24 cellular contexts compared by ENCODE assay signal in the genomic region with DNA sequence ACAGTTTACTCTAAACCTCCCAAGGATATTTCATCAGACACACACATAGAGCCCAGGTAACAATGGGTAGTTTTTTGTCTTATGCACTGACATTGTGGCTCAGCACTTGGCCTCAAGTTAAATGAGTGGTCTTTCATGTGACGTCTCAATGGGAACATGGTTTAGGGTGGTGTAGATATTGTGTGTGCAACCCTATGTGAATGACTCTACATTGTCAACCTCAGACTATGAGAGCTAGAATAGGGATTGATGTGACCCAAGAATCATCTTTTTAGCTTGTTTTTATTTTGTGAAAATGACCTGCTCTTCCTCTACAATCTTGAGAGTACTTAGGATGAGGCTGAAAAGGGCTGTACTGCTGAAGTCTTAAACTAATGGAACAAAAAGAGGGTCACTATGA.
A peak's percentile ranks its signal among the peaks of the same experiment; 100 is the strongest.
DNase-seq lines count a peak whose midpoint lies in the region; ATAC-seq, FAIRE-seq and TF ChIP-seq lines count a peak whose summit lies in the region.
"Had no signal": no experiment of that assay in that cellular context is flagged by ENCODE, and none has a peak within 500 bp of the region (broad histone marks: within the 10 kb centered on the region; RNA-seq: fewer than 3 reads in every experiment).

No MANE protein-coding gene starts in this region.

- in situ Hi-C loops in HepG2 (cut with HindIII; ENCODE audit: extremely low pct_ligation_motif_present, low pct_unique_long_range_greater_than_20kb): no loop called here

- H3K4me3 Mint-ChIP-seq in WTC11 (no peak overlapping the region), neural progenitor cell (no peak overlapping the region)
- H3K4me3 Mint-ChIP-seq: CD14-positive monocyte; CD4-positive, alpha-beta memory T cell; CD4-positive, CD25-positive, alpha-beta regulatory T cell; CD8-positive, alpha-beta memory T cell had no signal

- H3K4me1 ChIP-seq in HepG2 (ENCODE audit: insufficient read depth, low read length): no peaks in the 10 kb centered on the region
- H3K4me1 ChIP-seq in right lobe of liver: no peaks in the 10 kb centered on the region
- no peaks in the 10 kb centered on the region for H3K4me1 ChIP-seq in neural progenitor cell
- H3K4me1 ChIP-seq: A549, BE2C, BLaER1 had no signal

- no peak overlapping the region for H3K27ac Mint-ChIP-seq in WTC11
- no peak overlapping the region for H3K27ac Mint-ChIP-seq in neural progenitor cell
- H3K27ac Mint-ChIP-seq: CD14-positive monocyte; CD4-positive, alpha-beta memory T cell; CD4-positive, CD25-positive, alpha-beta regulatory T cell; CD8-positive, alpha-beta memory T cell had no signal

- peaks cover 0 to 2% of the 10 kb centered on the region in 2 experiments; a peak in 3 of 5 replicates for H3K36me3 ChIP-seq in HepG2 (replicated peaks in 1 of 2; ENCODE audit: control insufficient read depth in 1 of 2, insufficient read depth in 2 of 2, low read length in 2 of 2)
- no peaks in the 10 kb centered on the region for H3K36me3 ChIP-seq in right lobe of liver
- H3K36me3 ChIP-seq in neural progenitor cell: no peaks in the 10 kb centered on the region
- H3K36me3 ChIP-seq: BE2C, BLaER1 had no signal

- FAIRE-seq in HepG2 (lab: Jason Lieb, UNC): no peak
- FAIRE-seq: A549, GM12891 had no signal

- no peak overlapping the region for H3K4me3 ChIP-seq in HepG2 (replicated peaks in 1 of 3; ENCODE audit: insufficient read depth in 1 of 3, low read depth in 2 of 3, low read length in 3 of 3)
- H3K4me3 ChIP-seq in right lobe of liver: no peak overlapping the region
- no peak overlapping the region for H3K4me3 ChIP-seq in neural progenitor cell
- H3K4me3 ChIP-seq: A549, BLaER1 had no signal

- POLR2A ChIA-PET in HepG2 (lab: Yijun Ruan, JAX): no interaction called here
- POLR2A ChIA-PET in WTC11 (lab: Charles Lee): no interaction called here

- no TSS peak for BruUV-seq in HepG2 (replicated peaks; lab: Mats Ljungman, UMichigan)

- no peak for TF ChIP-seq CTCF in HepG2 (CRISPR knock-in tag; IDR thresholded peaks at IDR 0.05)
- no peak for TF ChIP-seq CTCF in right lobe of liver (IDR thresholded peaks at IDR 0.05)
- TF ChIP-seq CTCF in WTC11 (IDR thresholded peaks at IDR 0.05): no peak
- TF ChIP-seq CTCF in neural progenitor cell (IDR thresholded peaks at IDR 0.05): no peak
- TF ChIP-seq CTCF in GM10266 (IDR thresholded peaks at IDR 0.05; ENCODE audit: control insufficient read depth, insufficient read depth, low read depth, missing control alignments): no peak

- H3K79me2 ChIP-seq in HepG2 (ENCODE audit: insufficient read depth, low read length) (no peaks in the 10 kb centered on the region), neural progenitor cell (ENCODE audit: low read depth) (no peaks in the 10 kb centered on the region)

- H3K27me3 Mint-ChIP-seq in WTC11 (ENCODE audit: low read depth): no peaks in the 10 kb centered on the region
- H3K27me3 Mint-ChIP-seq in neural progenitor cell (ENCODE audit: insufficient read depth, low read depth): peaks cover under 1% of the 10 kb centered on the region
- H3K27me3 Mint-ChIP-seq: CD4-positive, CD25-positive, alpha-beta regulatory T cell had no signal

- TF ChIP-seq RAD21 in HepG2 (CRISPR knock-in tag; IDR thresholded peaks at IDR 0.05): no peak

- CTCF ChIA-PET in HepG2 (lab: Yijun Ruan, JAX; ENCODE audit: low intra/inter-chr PET ratio, low total read pairs) (no interaction called here), WTC11 (lab: Charles Lee) (no interaction called here)

- TF ChIP-seq POLR2A in HepG2 (IDR thresholded peaks at IDR 0.05; ENCODE audit: insufficient read depth in 1 of 2, low read depth in 2 of 2, low read length in 2 of 2): no peak
- no peak for TF ChIP-seq POLR2A in right lobe of liver (IDR thresholded peaks at IDR 0.05)

- H3K27me3 ChIP-seq in HepG2 (ENCODE audit: control insufficient read depth in 1 of 2, insufficient read depth in 2 of 2, low read length in 2 of 2) (no peaks in the 10 kb centered on the region), right lobe of liver (no peaks in the 10 kb centered on the region), neural progenitor cell (no peaks in the 10 kb centered on the region)
- H3K27me3 ChIP-seq: BE2C, BLaER1 had no signal

- H3K4me2 ChIP-seq in HepG2 (ENCODE audit: low read depth, low read length) (no peak overlapping the region), neural progenitor cell (no peak overlapping the region)
- H3K4me2 ChIP-seq: A549, BLaER1 had no signal

- no peak for ATAC-seq in HepG2
- no peak for ATAC-seq in right lobe of liver
- no peak for ATAC-seq in WTC11
- ATAC-seq: A549 had no signal

- no peak overlapping the region for H3K9ac ChIP-seq in HepG2 (ENCODE audit: insufficient read depth, low read depth, low read length)
- H3K9ac ChIP-seq in neural progenitor cell: no peak overlapping the region
- H3K9ac ChIP-seq: BLaER1 had no signal

- no peak for TF ChIP-seq EP300 in HepG2 (IDR thresholded peaks at IDR 0.05; ENCODE audit: low read depth in 2 of 2, low read length in 2 of 2)
- TF ChIP-seq EP300 in HepG2 (CRISPR knock-in tag; IDR thresholded peaks at IDR 0.05; ENCODE audit: borderline replicate concordance): no peak

- H3K27ac ChIP-seq in HepG2 (ENCODE audit: extremely low read length, insufficient read depth, low read length) (no peak overlapping the region), right lobe of liver (no peak overlapping the region), neural progenitor cell (no peak overlapping the region)
- H3K27ac ChIP-seq: 22Rv1, A549, BLaER1 had no signal

- H3K9me3 ChIP-seq in HepG2 (ENCODE audit: low read length): no peaks in the 10 kb centered on the region
- H3K9me3 ChIP-seq in right lobe of liver: no peaks in the 10 kb centered on the region
- H3K9me3 ChIP-seq in neural progenitor cell (ENCODE audit: low read depth): no peaks in the 10 kb centered on the region
- H3K9me3 ChIP-seq: A549, BE2C, BLaER1 had no signal

- H3K4me1 Mint-ChIP-seq in WTC11: peaks cover 10% of the 10 kb centered on the region
- peaks cover 5% of the 10 kb centered on the region for H3K4me1 Mint-ChIP-seq in neural progenitor cell
- H3K4me1 Mint-ChIP-seq: CD14-positive monocyte; CD4-positive, alpha-beta memory T cell; CD4-positive, CD25-positive, alpha-beta regulatory T cell; CD8-positive, alpha-beta memory T cell had no signal

- no peaks in the 10 kb centered on the region for H3F3A ChIP-seq in neural progenitor cell (ENCODE audit: low read depth)

- H2AFZ ChIP-seq in HepG2 (ENCODE audit: low read length): no peak overlapping the region
- no peak overlapping the region for H2AFZ ChIP-seq in neural progenitor cell (replicated peaks)

- no peaks in the 10 kb centered on the region for H3K9me3 Mint-ChIP-seq in WTC11
- H3K9me3 Mint-ChIP-seq in neural progenitor cell: no peaks in the 10 kb centered on the region
- H3K9me3 Mint-ChIP-seq: CD8-positive, alpha-beta memory T cell had no signal

- H3K36me3 Mint-ChIP-seq in WTC11 (no peaks in the 10 kb centered on the region), neural progenitor cell (no peaks in the 10 kb centered on the region)
- H3K36me3 Mint-ChIP-seq: CD14-positive monocyte; CD4-positive, alpha-beta memory T cell; CD4-positive, CD25-positive, alpha-beta regulatory T cell; CD8-positive, alpha-beta memory T cell had no signal

- 100% methylated on average over 1 of the region's 1 CpG for WGBS in HepG2 (ENCODE audit: low lambda C conversion rate)
- WGBS in right lobe of liver (ENCODE audit: insufficient coverage, low coverage, low lambda C conversion rate, missing lambda C conversion rate): 78% methylated on average over 1 of the region's 1 CpG

- intact Hi-C loops in HepG2 (cut with micrococcal nuclease; ENCODE audit: unreplicated experiment) (no loop called here), right lobe of liver (cut with DNase I) (no loop called here)

- DNase-seq in HepG2 (ENCODE audit: low spot score) (no peak), right lobe of liver (no peak), WTC11 (ENCODE audit: low spot score) (no peak), neural progenitor cell (ENCODE audit: low spot score) (peak; percentile 17), GM10266 (ENCODE audit: extremely low spot score) (no peak), globus pallidus (ENCODE audit: low spot score) (no peak)
- DNase-seq: ACHN; BE2C; C1 segment of cervical spinal cord; CD4-positive, alpha-beta memory T cell; CD4-positive, CD25-positive, alpha-beta regulatory T cell; CD8-positive, alpha-beta memory T cell; COR-L47; DMS 273 treated with DMSO at 0.1 percent for 48 hours; DMS153; DMS53; DMS79; DND-41; GDM1 had no signal

- H4K20me1 ChIP-seq in HepG2 (ENCODE audit: insufficient read depth, low read length) (no peaks in the 10 kb centered on the region), neural progenitor cell (ENCODE audit: low read depth) (no peaks in the 10 kb centered on the region)
- H4K20me1 ChIP-seq: BLaER1 had no signal

TF ChIP-seq in HepG2, 621 proteins besides CTCF, POLR2A, EP300 and RAD21 (continues in another document):
- TF ChIP-seq ZNF841 (CRISPR knock-in tag; IDR thresholded peaks at IDR 0.05; ENCODE audit: borderline replicate concordance): no peak
- TF ChIP-seq REL (CRISPR knock-in tag; conservative IDR thresholded peaks at IDR 0.05): no peak
- TF ChIP-seq ZNF317 (CRISPR knock-in tag; IDR thresholded peaks at IDR 0.05): peak; percentile 86
- TF ChIP-seq MED8 (CRISPR knock-in tag; IDR thresholded peaks at IDR 0.05; ENCODE audit: insufficient replicate concordance): no peak

TF ChIP-seq in WTC11, 78 proteins besides CTCF, POLR2A, EP300 and RAD21 (continues in another document):
- TF ChIP-seq, protein P1, sequence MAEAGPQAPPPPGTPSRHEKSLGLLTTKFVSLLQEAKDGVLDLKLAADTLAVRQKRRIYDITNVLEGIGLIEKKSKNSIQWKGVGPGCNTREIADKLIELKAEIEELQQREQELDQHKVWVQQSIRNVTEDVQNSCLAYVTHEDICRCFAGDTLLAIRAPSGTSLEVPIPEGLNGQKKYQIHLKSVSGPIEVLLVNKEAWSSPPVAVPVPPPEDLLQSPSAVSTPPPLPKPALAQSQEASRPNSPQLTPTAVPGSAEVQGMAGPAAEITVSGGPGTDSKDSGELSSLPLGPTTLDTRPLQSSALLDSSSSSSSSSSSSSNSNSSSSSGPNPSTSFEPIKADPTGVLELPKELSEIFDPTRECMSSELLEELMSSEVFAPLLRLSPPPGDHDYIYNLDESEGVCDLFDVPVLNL (CRISPR knock-in tag; IDR thresholded peaks at IDR 0.05; ENCODE audit: borderline replicate concordance, low read depth): no peak
- TF ChIP-seq RORB (CRISPR knock-in tag; IDR thresholded peaks at IDR 0.05) (no peak), PRRX2 (CRISPR knock-in tag; IDR thresholded peaks at IDR 0.05) (no peak), ZNF317 (CRISPR knock-in tag; IDR thresholded peaks at IDR 0.05; ENCODE audit: borderline replicate concordance, low read depth) (0 out of 2 replicates have a peak, but pooled peaks have one; percentile 61)
- TF ChIP-seq, protein P2, sequence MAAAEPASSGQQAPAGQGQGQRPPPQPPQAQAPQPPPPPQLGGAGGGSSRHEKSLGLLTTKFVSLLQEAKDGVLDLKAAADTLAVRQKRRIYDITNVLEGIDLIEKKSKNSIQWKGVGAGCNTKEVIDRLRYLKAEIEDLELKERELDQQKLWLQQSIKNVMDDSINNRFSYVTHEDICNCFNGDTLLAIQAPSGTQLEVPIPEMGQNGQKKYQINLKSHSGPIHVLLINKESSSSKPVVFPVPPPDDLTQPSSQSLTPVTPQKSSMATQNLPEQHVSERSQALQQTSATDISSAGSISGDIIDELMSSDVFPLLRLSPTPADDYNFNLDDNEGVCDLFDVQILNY (CRISPR knock-in tag; IDR thresholded peaks at IDR 0.05): no peak
